8 cellular contexts compared by ENCODE assay signal in the genomic region with DNA sequence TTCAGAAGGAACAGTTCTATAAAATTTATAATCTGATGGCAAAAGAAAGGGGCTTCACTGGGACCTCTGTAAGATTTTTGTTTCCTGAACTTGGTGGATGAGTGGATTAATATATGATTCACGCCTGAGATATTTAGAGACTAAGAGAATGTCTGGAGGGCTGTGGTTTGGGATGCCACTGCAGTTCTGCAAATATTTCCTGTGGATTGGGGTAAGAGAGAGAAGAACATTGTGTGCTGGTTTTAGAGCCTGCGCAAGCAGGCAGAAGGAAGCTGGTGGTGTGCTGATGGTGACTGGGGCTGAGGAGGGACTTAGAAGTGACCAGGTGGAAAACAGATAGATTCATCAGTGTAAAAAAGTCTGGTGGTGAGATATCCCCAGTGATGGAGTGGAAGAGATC.
DNase-seq lines count a peak whose midpoint lies in the region; ATAC-seq, FAIRE-seq and TF ChIP-seq lines count a peak whose summit lies in the region.
"Had no signal": no experiment of that assay in that cellular context is flagged by ENCODE, and none has a peak within 500 bp of the region (broad histone marks: within the 10 kb centered on the region; RNA-seq: fewer than 3 reads in every experiment).

No MANE protein-coding gene starts in this region.

- TF ChIP-seq CTCF in ascending aorta (IDR thresholded peaks at IDR 0.05): no peak

- intact Hi-C loops in ascending aorta (cut with DNase I): no loop called here

- peaks cover 0 to 5% of the 10 kb centered on the region in 2 donors for H3K4me1 ChIP-seq in ascending aorta

- no peak for FAIRE-seq in urothelium cell line (lab: Jason Lieb, UNC)

- H3K27ac ChIP-seq in ascending aorta: peak overlapping the region; percentile 55 to 57

- H3K9me3 ChIP-seq in ascending aorta: no peaks in the 10 kb centered on the region

- no peak overlapping the region for H3K4me3 ChIP-seq in ascending aorta

- peak; percentile 68 for DNase-seq in HK-2 (ENCODE audit: unreplicated experiment)
- peak in 1 of 2 donors; percentile 67 for DNase-seq in ascending aorta (ENCODE audit: low spot score in 2 of 2)
- DNase-seq in hepatic stellate cell (ENCODE audit: low spot score): peak; percentile 75
- DNase-seq in urothelium cell line (ENCODE audit: low spot score): peak; percentile 85
- no peak for DNase-seq in activated CD4-positive, CD25-positive, alpha-beta regulatory T cell (lab: John Stamatoyannopoulos, UW)
- no peak for DNase-seq in activated effector memory CD4-positive, alpha-beta T cell treated with Interleukin-2 at 50 U/mL for 16 hours
- DNase-seq: amygdala had no signal

- H3K27me3 ChIP-seq in ascending aorta: no peaks in the 10 kb centered on the region

- no peaks in the 10 kb centered on the region for H3K36me3 ChIP-seq in ascending aorta

- no peak for ATAC-seq in HG03354 (IDR thresholded peaks at IDR 0.05; ENCODE audit: poor library complexity, severe bottlenecking, unreplicated experiment)

Comparison
In these comparisons a context has a peak if more than half of its experiments do, and no peak if none do; other contexts are left out.
1. DNase-seq: peak in HK-2 (single experiment), hepatic stellate cell (single experiment) and urothelium cell line (single experiment); none in activated CD4-positive, CD25-positive, alpha-beta regulatory T cell (0 of 4) and activated effector memory CD4-positive, alpha-beta T cell treated with Interleukin-2 at 50 U/mL for 16 hours (single experiment).